ENCODE assay signal across 8 cellular contexts in genomic region chr4:75514131-75514948, GRCh38. TPM values are rescaled to one million over a fixed set of nuclear protein-coding genes. Genes with fewer than 3 reads are reported as not detected.
A peak's percentile ranks its signal among the peaks of the same experiment; 100 is the strongest.
DNase-seq lines count a peak whose midpoint lies in the region; ATAC-seq and TF ChIP-seq lines count a peak whose summit lies in the region.

RCHY1 (minus strand) TSS chr4:75514403; CDS start chr4:75514286, 117 bp downstream.
THAP6 (plus strand) TSS chr4:75514473; CDS start chr4:75515453, 980 bp downstream.

- H3K4me3 ChIP-seq in liver (ENCODE audit: low read depth in 1 of 3, low read length in 3 of 3), result peak within 1 kb of the TSS; percentile 58 to 97 (median 93)

- TF ChIP-seq RAD21 in liver (IDR thresholded peaks at IDR 0.05), result peak in 1 of 2 donors; percentile 19

- peak within 1 kb of the TSS; percentile 78 for H3K27ac ChIP-seq in C4-2B
- peak within 1 kb of the TSS; percentile 97 for H3K27ac ChIP-seq in liver (ENCODE audit: low read depth in 1 of 2, low read length in 2 of 2)

- under 1% methylated on average over 61 of the region's 61 CpGs for WGBS in liver

- peaks cover 0 to 13% (median 5%) of the 10 kb centered on the region in 4 donors for H3K36me3 ChIP-seq in liver (ENCODE audit: control insufficient read depth in 4 of 4, insufficient read depth in 3 of 4, low read depth in 1 of 4, low read length in 3 of 4)

- DNase-seq in NCI-H748 treated with DMSO at 0.1 percent for 48 hours (lab: John Stamatoyannopoulos, UW) (peak; percentile 77), dermis blood vessel endothelial cell (peak; percentile 93)
- DNase-seq in activated CD4-positive, alpha-beta T cell treated with anti-CD3 and anti-CD28 coated beads, Interleukin-2, amount 50 U/mL, for 24 hours (ENCODE audit: low read depth in 1 of 2, low spot score in 1 of 2), result peak; percentile 81 to 91
- peak; percentile 83 to 89 for DNase-seq in stimulated activated CD4-positive, alpha-beta T cell treated with anti-CD3 and anti-CD28 coated beads, Interleukin-4, amount 100 ng/mL, for 4 hours

- TF ChIP-seq CTCF in C4-2B (conservative IDR thresholded peaks at IDR 0.05) (no peak), liver (IDR thresholded peaks at IDR 0.05; ENCODE audit: low read depth, low read length, missing input control) (no peak)

- H3K9me3 ChIP-seq in liver (ENCODE audit: control insufficient read depth in 4 of 4, low read length in 3 of 4), result no peaks in the 10 kb centered on the region

- ATAC-seq in GM19372 (IDR thresholded peaks at IDR 0.05; ENCODE audit: low read depth, unreplicated experiment) (peak; percentile 88), HG03558 (IDR thresholded peaks at IDR 0.05; ENCODE audit: extremely low read depth, unreplicated experiment) (peak; percentile 81)

- peak within 1 kb of the TSS; percentile 50 to 93 for H3K9ac ChIP-seq in liver (ENCODE audit: low read depth in 1 of 2, low read length in 2 of 2)

- H3K27me3 ChIP-seq in liver (ENCODE audit: control insufficient read depth in 4 of 4, insufficient read depth in 4 of 4, low read length in 3 of 4), result no peaks in the 10 kb centered on the region

- H3K4me1 ChIP-seq in liver (ENCODE audit: control insufficient read depth in 4 of 4, insufficient read depth in 4 of 4, low read length in 3 of 4), result peaks cover 6 to 34% (median 17%) of the 10 kb centered on the region in 4 donors

TF ChIP-seq in liver, 16 proteins besides CTCF, POLR2A, EP300 and RAD21:
- peak; percentile 61 to 69 for TF ChIP-seq RXRA (IDR thresholded peaks at IDR 0.05)
- TF ChIP-seq GABPA (IDR thresholded peaks at IDR 0.05 in 1 of 2, conservative IDR thresholded peaks at IDR 0.05 in 1 of 2), result peak; percentile 92 to 98
- TF ChIP-seq FOXA2 (IDR thresholded peaks at IDR 0.05), result no peak
- peak; percentile 58 for TF ChIP-seq NR2F2 (IDR thresholded peaks at IDR 0.05)
- peak in 1 of 2 donors; percentile 4 for TF ChIP-seq HNF4A (conservative IDR thresholded peaks at IDR 0.05)
- TF ChIP-seq ZBTB33 (IDR thresholded peaks at IDR 0.05), result peak; percentile 40
- peak; percentile 23 for TF ChIP-seq ATF3 (IDR thresholded peaks at IDR 0.05)
- peak; percentile 75 for TF ChIP-seq SP1 (IDR thresholded peaks at IDR 0.05)
- no peak for TF ChIP-seq HNF4G (IDR thresholded peaks at IDR 0.05)
- TF ChIP-seq MAX (IDR thresholded peaks at IDR 0.05), result peak; percentile 96
- peak; percentile 61 for TF ChIP-seq REST (IDR thresholded peaks at IDR 0.05)
- TF ChIP-seq FOXA1 (IDR thresholded peaks at IDR 0.05), result no peak
- peak; percentile 99 for TF ChIP-seq YY1 (IDR thresholded peaks at IDR 0.05)
- TF ChIP-seq JUND (IDR thresholded peaks at IDR 0.05), result peak in 1 of 2 donors; percentile 55
- peak in 1 of 2 donors; percentile 34 for TF ChIP-seq EGR1 (IDR thresholded peaks at IDR 0.05; ENCODE audit: low read depth in 2 of 2)
- TF ChIP-seq TAF1 (conservative IDR thresholded peaks at IDR 0.05), result peak; percentile 85
TF ChIP-seq in liver: peak in this region for 13.

RNA-seq across cellular contexts. Expression of gene RCHY1, which starts in this region (rescaled TPM):
- 49.7 and 53.2 TPM in 2 replicates for total RNA-seq in dermis blood vessel endothelial cell
- total RNA-seq in liver, result 10 to 100 TPM; 14.7 to 24.8 TPM
- polyA plus RNA-seq in liver, result 10 to 100 TPM; 16.7 to 19.2 TPM

RNA-seq across cellular contexts. Expression of gene THAP6, which starts in this region (rescaled TPM):
- total RNA-seq in dermis blood vessel endothelial cell (6.1 and 9.3 TPM in 2 replicates), liver (10 to 100 TPM in 1 of 2 donors, 1 to 10 TPM in 1; 8.7 to 11.5 TPM)
- polyA plus RNA-seq in liver, result 1 to 10 TPM; 4.2 to 6.4 TPM

Comparison
In these comparisons a context has a peak if more than half of its experiments do, and no peak if none do; other contexts are left out.
1. Peak in every context shown above with its lines: DNase-seq, ATAC-seq, H3K4me3 ChIP-seq and H3K27ac ChIP-seq.